8 cellular contexts compared by ENCODE assay signal in the genomic region with DNA sequence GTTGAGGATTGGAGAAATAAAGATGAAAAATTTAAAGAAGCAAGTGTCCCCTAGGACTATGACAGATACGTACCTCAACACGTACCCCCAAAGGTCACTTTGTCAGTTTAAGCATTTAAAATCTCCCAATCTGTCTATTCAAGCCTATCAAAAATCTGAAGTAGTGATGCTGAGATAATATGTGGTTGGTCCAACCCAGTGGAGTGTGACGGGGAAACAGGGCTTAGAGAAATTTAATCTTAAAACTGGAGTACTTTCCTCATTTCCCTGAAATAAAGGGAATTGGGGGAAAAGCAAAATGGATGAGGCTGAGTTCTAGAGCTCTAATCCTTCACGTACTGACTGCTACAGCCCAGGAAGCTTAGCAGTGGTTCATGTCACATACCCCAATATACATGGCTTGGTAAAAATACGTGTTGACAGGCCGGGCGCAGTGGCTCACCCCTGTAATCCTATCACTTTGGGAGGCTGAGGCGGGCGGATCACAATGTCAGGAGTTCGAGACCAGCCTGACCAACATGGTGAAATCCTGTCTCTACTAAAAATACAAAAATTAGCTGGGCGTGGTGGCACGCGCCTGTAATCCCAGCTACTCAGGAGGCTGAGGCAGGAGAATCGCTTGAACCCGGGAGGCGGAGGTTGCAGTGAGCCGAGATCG. TPM values are rescaled to one million over a fixed set of nuclear protein-coding genes. Genes with fewer than 3 reads are reported as not detected.
DNase-seq lines count a peak whose midpoint lies in the region; ATAC-seq and TF ChIP-seq lines count a peak whose summit lies in the region.
"Not testable (repeated sequence)": the region's sequence is repeated elsewhere in the genome, so short reads cannot be mapped to it uniquely, and the experiment has no call there.

No MANE protein-coding gene starts in this region.

- peaks cover 10% of the 10 kb centered on the region for H3K4me1 ChIP-seq in CD8-positive, alpha-beta memory T cell (ENCODE audit: insufficient read depth, low read length)
- not testable (repeated sequence) for H3K4me1 ChIP-seq in Loucy (ENCODE audit: insufficient read depth, low read length, poor library complexity, severe bottlenecking); right lobe of liver; parathyroid adenoma; thymus (ENCODE audit: control insufficient read depth, insufficient read depth, low read length)

- H3K36me3 Mint-ChIP-seq in CD8-positive, alpha-beta memory T cell: not testable (repeated sequence)
- H3K36me3 Mint-ChIP-seq in activated CD4-positive, alpha-beta T cell treated with anti-CD3 and anti-CD28 coated beads, Interleukin-2, amount 10 ng/mL, durations not matched to agents 7 days and 5 days (ENCODE audit: low read depth): peaks cover 12% of the 10 kb centered on the region

- not testable (repeated sequence) for TF ChIP-seq CTCF in Loucy (conservative IDR thresholded peaks at IDR 0.05; ENCODE audit: low read length); brain microvascular endothelial cell (IDR thresholded peaks at IDR 0.05; ENCODE audit: low read depth, low read length, missing control alignments); fibroblast of mammary gland (conservative IDR thresholded peaks at IDR 0.05; ENCODE audit: control insufficient read depth, insufficient read depth, low read depth, low read length); right lobe of liver (IDR thresholded peaks at IDR 0.05); parathyroid adenoma (IDR thresholded peaks at IDR 0.05)

- not testable (repeated sequence) for ATAC-seq in right lobe of liver

- not testable (repeated sequence) for DNase-seq in CD8-positive, alpha-beta memory T cell; activated CD4-positive, alpha-beta T cell treated with anti-CD3 and anti-CD28 coated beads, Interleukin-2, amount 10 ng/mL, durations not matched to agents 7 days and 5 days; brain microvascular endothelial cell; fibroblast of mammary gland (ENCODE audit: low read depth); right lobe of liver

- CTCF ChIA-PET in CD8-positive, alpha-beta memory T cell (lab: Charles Lee): interaction anchor here (1.5 to 1.6 kb wide), 3 partner anchors 10 to 301 kb away, joined by 3 to 5 read pairs (median 5); partner anchors contain the start of gene FALEC
- CTCF ChIA-PET in activated CD4-positive, alpha-beta T cell treated with anti-CD3 and anti-CD28 coated beads, Interleukin-2, amount 10 ng/mL, durations not matched to agents 7 days and 5 days (lab: Charles Lee): interaction anchor here (0.7 to 0.8 kb wide), 2 partner anchors 8 to 11 kb away, joined by 3 read pairs; no protein-coding TSS in a partner anchor

- not testable (repeated sequence) for H3K36me3 ChIP-seq in CD8-positive, alpha-beta memory T cell (ENCODE audit: insufficient read depth, low read length); Loucy (ENCODE audit: insufficient read depth, low read length); brain microvascular endothelial cell (replicated peaks); right lobe of liver; parathyroid adenoma (ENCODE audit: control insufficient read depth, insufficient read depth, low read length); thymus (ENCODE audit: control insufficient read depth, insufficient read depth)

- peak overlapping the region; percentile 86 to 96 (median 92) for H3K4me3 Mint-ChIP-seq in CD8-positive, alpha-beta memory T cell
- H3K4me3 Mint-ChIP-seq in activated CD4-positive, alpha-beta T cell treated with anti-CD3 and anti-CD28 coated beads, Interleukin-2, amount 10 ng/mL, durations not matched to agents 7 days and 5 days: peak overlapping the region; percentile 83

- H3F3A ChIP-seq in Loucy (ENCODE audit: low read depth): not testable (repeated sequence)

- POLR2A ChIA-PET in CD8-positive, alpha-beta memory T cell (lab: Charles Lee): interaction anchor here (0.7 to 1.6 kb wide), 3 partner anchors 21 to 328 kb away, joined by 3 to 12 read pairs (median 9); partner anchors contain the start of gene ANP32E
- POLR2A ChIA-PET in activated CD4-positive, alpha-beta T cell treated with anti-CD3 and anti-CD28 coated beads, Interleukin-2, amount 10 ng/mL, durations not matched to agents 7 days and 5 days (lab: Charles Lee): interaction anchor here (0.6 kb wide), 1 partner anchor 17 kb away, joined by 3 read pairs; no protein-coding TSS in a partner anchor

- in situ Hi-C loops in brain microvascular endothelial cell (cut with HindIII; ENCODE audit: low pct_ligation_motif_present, low sequenced_read_pairs): not testable (repeated sequence)

- peak overlapping the region; percentile 38 for H3K4me3 ChIP-seq in CD8-positive, alpha-beta memory T cell (ENCODE audit: low read length)
- H3K4me3 ChIP-seq in Loucy (ENCODE audit: low read length, poor library complexity, severe bottlenecking) (peak overlapping the region; percentile 66), brain microvascular endothelial cell (ENCODE audit: low read depth, low read length) (peak overlapping the region; percentile 52), fibroblast of mammary gland (ENCODE audit: control insufficient read depth, low read depth, low read length) (peak overlapping the region; percentile 51), right lobe of liver (peak overlapping the region; percentile 29 to 47 (median 42)), parathyroid adenoma (ENCODE audit: low read depth, low read length) (peak overlapping the region; percentile 71), thymus (ENCODE audit: low read length) (peak overlapping the region; percentile 61)

- peak overlapping the region; percentile 88 to 99 (median 96) for H3K27ac Mint-ChIP-seq in CD8-positive, alpha-beta memory T cell
- H3K27ac Mint-ChIP-seq in activated CD4-positive, alpha-beta T cell treated with anti-CD3 and anti-CD28 coated beads, Interleukin-2, amount 10 ng/mL, durations not matched to agents 7 days and 5 days: peak overlapping the region; percentile 98

- H4K20me1 ChIP-seq in Loucy (ENCODE audit: insufficient read depth, low read length, poor library complexity, severe bottlenecking): not testable (repeated sequence)

- H2AFZ ChIP-seq in Loucy (ENCODE audit: low read length) (peak overlapping the region; percentile 62; the same call in 1 of the 2 replicates), parathyroid adenoma (peak overlapping the region; percentile 89)

- intact Hi-C loops in right lobe of liver (cut with DNase I): not testable (repeated sequence)

- H3K9me3 ChIP-seq in CD8-positive, alpha-beta memory T cell (ENCODE audit: low read length); Loucy (ENCODE audit: insufficient read depth, low read depth, low read length); right lobe of liver; parathyroid adenoma (ENCODE audit: control insufficient read depth, low read length); thymus (ENCODE audit: control insufficient read depth): not testable (repeated sequence)

- H3K79me2 ChIP-seq in Loucy (ENCODE audit: insufficient read depth, low read length); parathyroid adenoma: not testable (repeated sequence)

- H3K4me2 ChIP-seq in Loucy (ENCODE audit: low read depth, low read length, poor library complexity, severe bottlenecking): peak overlapping the region; percentile 36
- H3K4me2 ChIP-seq in parathyroid adenoma (ENCODE audit: low read length): peak overlapping the region; percentile 75

- H3K27me3 ChIP-seq in CD8-positive, alpha-beta memory T cell (ENCODE audit: insufficient read depth, low read length, poor library complexity, severe bottlenecking); Loucy (ENCODE audit: insufficient read depth, low read length, poor library complexity, severe bottlenecking); brain microvascular endothelial cell (replicated peaks); right lobe of liver; parathyroid adenoma (ENCODE audit: control insufficient read depth, insufficient read depth, low read length); thymus (ENCODE audit: control insufficient read depth, insufficient read depth): not testable (repeated sequence)

- not testable (repeated sequence) for H3K9me2 ChIP-seq in Loucy (replicated peaks; ENCODE audit: low read depth, low read length)

- peaks cover 15 to 17% (median 17%) of the 10 kb centered on the region in 3 donors for H3K4me1 Mint-ChIP-seq in CD8-positive, alpha-beta memory T cell
- H3K4me1 Mint-ChIP-seq in activated CD4-positive, alpha-beta T cell treated with anti-CD3 and anti-CD28 coated beads, Interleukin-2, amount 10 ng/mL, durations not matched to agents 7 days and 5 days: peaks cover 19% of the 10 kb centered on the region

- WGBS in right lobe of liver (ENCODE audit: insufficient coverage, low coverage, low lambda C conversion rate, missing lambda C conversion rate): 28% methylated on average over 4 of the region's 18 CpGs
- WGBS in thymus: 79% methylated on average over 17 of the region's 18 CpGs

- TF ChIP-seq POLR2A in right lobe of liver (IDR thresholded peaks at IDR 0.05): not testable (repeated sequence)

- peak overlapping the region; percentile 35 for H3K27ac ChIP-seq in CD8-positive, alpha-beta memory T cell (ENCODE audit: low read depth, low read length)
- H3K27ac ChIP-seq in brain microvascular endothelial cell: peak overlapping the region; percentile 67
- peak overlapping the region; percentile 48 to 82 (median 51) for H3K27ac ChIP-seq in right lobe of liver
- peak overlapping the region; percentile 76 for H3K27ac ChIP-seq in parathyroid adenoma
- peak overlapping the region; percentile 79 for H3K27ac ChIP-seq in thymus (ENCODE audit: low read depth)

- H3K9ac ChIP-seq in Loucy (ENCODE audit: low read depth, low read length, poor library complexity, severe bottlenecking): peak overlapping the region; percentile 62
- H3K9ac ChIP-seq in parathyroid adenoma: not testable (repeated sequence)

- not testable (repeated sequence) for H3K27me3 Mint-ChIP-seq in CD8-positive, alpha-beta memory T cell; activated CD4-positive, alpha-beta T cell treated with anti-CD3 and anti-CD28 coated beads, Interleukin-2, amount 10 ng/mL, durations not matched to agents 7 days and 5 days

- not testable (repeated sequence) for H3K9me3 Mint-ChIP-seq in CD8-positive, alpha-beta memory T cell; activated CD4-positive, alpha-beta T cell treated with anti-CD3 and anti-CD28 coated beads, Interleukin-2, amount 10 ng/mL, durations not matched to agents 7 days and 5 days

RNA-seq across cellular contexts. Expression of gene ANP32E, which starts 21.7 kb away (rescaled TPM):
- total RNA-seq in CD8-positive, alpha-beta memory T cell: 100 to 1,000 TPM; 154 TPM
- polyA plus RNA-seq in CD8-positive, alpha-beta memory T cell: 57.9 TPM
- total RNA-seq in activated CD4-positive, alpha-beta T cell treated with anti-CD3 and anti-CD28 coated beads, Interleukin-2, amount 10 ng/mL, durations not matched to agents 7 days and 5 days: 100 to 1,000 TPM; 164 to 173 TPM
- total RNA-seq in right lobe of liver: 10 to 100 TPM in 3 of 6 experiments, 1 to 10 TPM in 3; 9.3 to 16.3 (median 11.0) TPM
- polyA plus RNA-seq in thymus: 44.5 TPM

RNA-seq across cellular contexts. Expression of gene CA14, which starts 43.3 kb away (rescaled TPM):
- total RNA-seq in CD8-positive, alpha-beta memory T cell: not detected
- 0.20 TPM for polyA plus RNA-seq in CD8-positive, alpha-beta memory T cell
- not detected for total RNA-seq in activated CD4-positive, alpha-beta T cell treated with anti-CD3 and anti-CD28 coated beads, Interleukin-2, amount 10 ng/mL, durations not matched to agents 7 days and 5 days
- total RNA-seq in right lobe of liver: 1 to 10 TPM in 2 of 6 experiments, under 1 TPM in 3, not detected in 1; 0.20 to 4.8 (median 0.56) TPM
- 0.14 TPM for polyA plus RNA-seq in thymus

RNA-seq across cellular contexts. Expression of gene APH1A, which starts 54.6 kb away (rescaled TPM):
- 100 to 1,000 TPM; 139 to 140 TPM for total RNA-seq in CD8-positive, alpha-beta memory T cell
- 63.4 TPM for polyA plus RNA-seq in CD8-positive, alpha-beta memory T cell
- 100 to 1,000 TPM; 130 to 137 TPM for total RNA-seq in activated CD4-positive, alpha-beta T cell treated with anti-CD3 and anti-CD28 coated beads, Interleukin-2, amount 10 ng/mL, durations not matched to agents 7 days and 5 days
- total RNA-seq in right lobe of liver: 10 to 100 TPM; 61.2 to 92.0 (median 81.1) TPM
- 102 TPM for polyA plus RNA-seq in thymus

RNA-seq across cellular contexts. Expression of gene C1orf54, which starts 58.4 kb away (rescaled TPM):
- total RNA-seq in CD8-positive, alpha-beta memory T cell: under 1 TPM; 0.60 to 0.61 TPM
- 4.0 TPM for polyA plus RNA-seq in CD8-positive, alpha-beta memory T cell
- 1 to 10 TPM; 2.4 to 3.5 TPM for total RNA-seq in activated CD4-positive, alpha-beta T cell treated with anti-CD3 and anti-CD28 coated beads, Interleukin-2, amount 10 ng/mL, durations not matched to agents 7 days and 5 days
- total RNA-seq in right lobe of liver: 1 to 10 TPM in 5 of 6 experiments, not detected in 1; 1.7 to 5.7 (median 3.8) TPM
- 65.6 TPM for polyA plus RNA-seq in thymus

Comparison
In these comparisons a context has a peak if more than half of its experiments do, and no peak if none do; other contexts are left out.
1. RNA of gene ANP32E, which starts 21.7 kb away (total RNA-seq): 164 to 173 TPM in activated CD4-positive, alpha-beta T cell treated with anti-CD3 and anti-CD28 coated beads, Interleukin-2, amount 10 ng/mL, durations not matched to agents 7 days and 5 days and 154 TPM in CD8-positive, alpha-beta memory T cell; 9.3 to 16.3 TPM in right lobe of liver; every median in the first group is over 4 times any median in the second.
2. Peak in every context shown above with its lines, with median percentiles within 50 percentile points of each other: H3K27ac ChIP-seq and H3K4me3 ChIP-seq.